Comparison of ENCODE assay signal across 8 cellular contexts in genomic region chr16:46658925-46659324, GRCh38. TPM values are rescaled to one million over a fixed set of nuclear protein-coding genes. Genes with fewer than 3 reads are reported as not detected.
DNase-seq lines count a peak whose midpoint lies in the region; ATAC-seq and TF ChIP-seq lines count a peak whose summit lies in the region.

No MANE protein-coding gene starts in this region.

- peaks cover 0 to 2% (median 0%) of the 10 kb centered on the region in 7 donors for H3K9me3 Mint-ChIP-seq in CD14-positive monocyte
- no peaks in the 10 kb centered on the region for H3K9me3 Mint-ChIP-seq in T-helper 1 cell treated with Interleukin-12 subunit alpha and Interleukin-12 subunit beta and Interleukin-4 antibody, amounts not matched to agents 30 μg/mL and 1 μg/mL, for 36 hours
- H3K9me3 Mint-ChIP-seq in natural killer cell: no peaks in the 10 kb centered on the region
- no peaks in the 10 kb centered on the region for H3K9me3 Mint-ChIP-seq in Caco-2 (ENCODE audit: unreplicated experiment)

- H3K4me3 ChIP-seq in Caco-2 (ENCODE audit: low read depth, low read length): no peak overlapping the region

- H3K27me3 Mint-ChIP-seq in CD14-positive monocyte (ENCODE audit: low read depth in 3 of 3) (no peaks in the 10 kb centered on the region), natural killer cell (ENCODE audit: low read depth in 2 of 2) (no peaks in the 10 kb centered on the region), Caco-2 (ENCODE audit: insufficient read depth, unreplicated experiment) (no peaks in the 10 kb centered on the region)
- H3K27me3 Mint-ChIP-seq in T-helper 1 cell treated with Interleukin-12 subunit alpha and Interleukin-12 subunit beta and Interleukin-4 antibody, amounts not matched to agents 30 μg/mL and 1 μg/mL, for 36 hours (ENCODE audit: low read depth): no peaks in the 10 kb centered on the region

- H3K4me3 Mint-ChIP-seq in CD14-positive monocyte (peak overlapping the region; percentile 22 to 43), natural killer cell (no peak overlapping the region), Caco-2 (ENCODE audit: unreplicated experiment) (no peak overlapping the region)
- no peak overlapping the region for H3K4me3 Mint-ChIP-seq in T-helper 1 cell treated with Interleukin-12 subunit alpha and Interleukin-12 subunit beta and Interleukin-4 antibody, amounts not matched to agents 30 μg/mL and 1 μg/mL, for 36 hours

- peak overlapping the region; percentile 84 to 91 (median 89) for H3K27ac Mint-ChIP-seq in CD14-positive monocyte
- H3K27ac Mint-ChIP-seq in T-helper 1 cell treated with Interleukin-12 subunit alpha and Interleukin-12 subunit beta and Interleukin-4 antibody, amounts not matched to agents 30 μg/mL and 1 μg/mL, for 36 hours: peak overlapping the region; percentile 66
- H3K27ac Mint-ChIP-seq in natural killer cell: peak overlapping the region; percentile 19 to 44
- H3K27ac Mint-ChIP-seq in Caco-2 (ENCODE audit: unreplicated experiment): no peak overlapping the region

- peaks cover 36% of the 10 kb centered on the region for H3K4me1 Mint-ChIP-seq in CD14-positive monocyte
- peaks cover 13% of the 10 kb centered on the region for H3K4me1 Mint-ChIP-seq in T-helper 1 cell treated with Interleukin-12 subunit alpha and Interleukin-12 subunit beta and Interleukin-4 antibody, amounts not matched to agents 30 μg/mL and 1 μg/mL, for 36 hours (ENCODE audit: low read depth)
- peaks cover 0 to 8% of the 10 kb centered on the region in 2 donors for H3K4me1 Mint-ChIP-seq in natural killer cell
- H3K4me1 Mint-ChIP-seq in Caco-2 (ENCODE audit: low read depth, unreplicated experiment): no peaks in the 10 kb centered on the region

- TF ChIP-seq CTCF in CD14-positive monocyte (IDR thresholded peaks at IDR 0.05): peak; percentile 9
- no peak for TF ChIP-seq CTCF in natural killer cell (IDR thresholded peaks at IDR 0.05)
- no peak for TF ChIP-seq CTCF in Caco-2 (IDR thresholded peaks at IDR 0.05; ENCODE audit: insufficient read depth in 1 of 2, low read depth in 1 of 2, low read length in 1 of 2, severe bottlenecking in 1 of 2, unreplicated experiment in 1 of 2)

- peak; percentile 89 for ATAC-seq in GM19025 (IDR thresholded peaks at IDR 0.05; ENCODE audit: low read depth, unreplicated experiment)
- peak; percentile 94 for ATAC-seq in HG03103 (IDR thresholded peaks at IDR 0.05; ENCODE audit: low read depth, unreplicated experiment)
- ATAC-seq in natural killer cell: peak; percentile 29 to 82 (median 50)

- no peaks in the 10 kb centered on the region for H3K4me1 ChIP-seq in Caco-2

- no peaks in the 10 kb centered on the region for H3K9me3 ChIP-seq in Caco-2

- no TSS peak for BruUV-seq in Caco-2 (replicated peaks; lab: Mats Ljungman, UMichigan)

- intact Hi-C loops in CD14-positive monocyte (cut with micrococcal nuclease): no loop called here
- intact Hi-C loops in natural killer cell (cut with micrococcal nuclease): no loop called here
- intact Hi-C loops in Caco-2 (cut with micrococcal nuclease; ENCODE audit: unreplicated experiment): no loop called here

- peaks cover 2% of the 10 kb centered on the region for H3K36me3 ChIP-seq in Caco-2 (ENCODE audit: control insufficient read depth, insufficient read depth, low read length)

- CTCF ChIA-PET in Caco-2 (lab: Charles Lee): no interaction called here

- peaks cover 50 to 74% of the 10 kb centered on the region in 2 donors for H3K36me3 Mint-ChIP-seq in CD14-positive monocyte
- H3K36me3 Mint-ChIP-seq in T-helper 1 cell treated with Interleukin-12 subunit alpha and Interleukin-12 subunit beta and Interleukin-4 antibody, amounts not matched to agents 30 μg/mL and 1 μg/mL, for 36 hours (ENCODE audit: low read depth): peaks cover 26% of the 10 kb centered on the region
- peaks cover 12% of the 10 kb centered on the region for H3K36me3 Mint-ChIP-seq in natural killer cell
- peaks cover 60% of the 10 kb centered on the region for H3K36me3 Mint-ChIP-seq in Caco-2 (ENCODE audit: insufficient read depth, unreplicated experiment)

- DNase-seq in CD14-positive monocyte (ENCODE audit: low spot score) (peak; percentile 90), natural killer cell (no peak), Caco-2 (no peak), NCI-H187 treated with DMSO at 0.1 percent for 48 hours (lab: John Stamatoyannopoulos, UW) (no peak)
- no peak for DNase-seq in central memory CD4-positive, alpha-beta T cell

- no peaks in the 10 kb centered on the region for H3K27me3 ChIP-seq in Caco-2 (replicated peaks; ENCODE audit: control insufficient read depth, insufficient read depth, low read length)

- POLR2A ChIA-PET in Caco-2 (lab: Charles Lee): no interaction called here

RNA-seq across cellular contexts. Expression of gene VPS35, which starts 30.1 kb away (rescaled TPM):
- polyA plus RNA-seq in CD14-positive monocyte: 100 to 1,000 TPM; 113 to 130 TPM
- total RNA-seq in natural killer cell (10 to 100 TPM; 32.8 to 44.1 (median 43.7) TPM), Caco-2 (2022) (120 and 135 TPM in 2 replicates)

RNA-seq across cellular contexts. Expression of gene ORC6, which starts 30.5 kb away (rescaled TPM):
- polyA plus RNA-seq in CD14-positive monocyte: under 1 TPM; 0.21 to 0.31 TPM
- total RNA-seq in natural killer cell (10 to 100 TPM in 1 of 3 donors, 1 to 10 TPM in 2; 2.9 to 11.4 (median 5.9) TPM), Caco-2 (2022) (55.2 and 56.3 TPM in 2 replicates)

RNA-seq across cellular contexts. Expression of gene SHCBP1, which starts 37.7 kb away (rescaled TPM):
- polyA plus RNA-seq in CD14-positive monocyte: under 1 TPM; 0.45 to 0.93 TPM
- total RNA-seq in natural killer cell (1 to 10 TPM; 2.2 to 3.6 (median 3.5) TPM), Caco-2 (2022) (21.8 and 23.3 TPM in 2 replicates)

Comparison
In these comparisons a context has a peak if more than half of its experiments do, and no peak if none do; other contexts are left out.
1. H3K4me3 Mint-ChIP-seq: peak in CD14-positive monocyte (2 of 2); none in T-helper 1 cell treated with Interleukin-12 subunit alpha and Interleukin-12 subunit beta and Interleukin-4 antibody, amounts not matched to agents 30 μg/mL and 1 μg/mL, for 36 hours (single experiment), natural killer cell (single experiment) and Caco-2 (single experiment).
2. Peak in every context shown above with its lines, with median percentiles within 50 percentile points of each other: ATAC-seq.